In the genomic region with DNA sequence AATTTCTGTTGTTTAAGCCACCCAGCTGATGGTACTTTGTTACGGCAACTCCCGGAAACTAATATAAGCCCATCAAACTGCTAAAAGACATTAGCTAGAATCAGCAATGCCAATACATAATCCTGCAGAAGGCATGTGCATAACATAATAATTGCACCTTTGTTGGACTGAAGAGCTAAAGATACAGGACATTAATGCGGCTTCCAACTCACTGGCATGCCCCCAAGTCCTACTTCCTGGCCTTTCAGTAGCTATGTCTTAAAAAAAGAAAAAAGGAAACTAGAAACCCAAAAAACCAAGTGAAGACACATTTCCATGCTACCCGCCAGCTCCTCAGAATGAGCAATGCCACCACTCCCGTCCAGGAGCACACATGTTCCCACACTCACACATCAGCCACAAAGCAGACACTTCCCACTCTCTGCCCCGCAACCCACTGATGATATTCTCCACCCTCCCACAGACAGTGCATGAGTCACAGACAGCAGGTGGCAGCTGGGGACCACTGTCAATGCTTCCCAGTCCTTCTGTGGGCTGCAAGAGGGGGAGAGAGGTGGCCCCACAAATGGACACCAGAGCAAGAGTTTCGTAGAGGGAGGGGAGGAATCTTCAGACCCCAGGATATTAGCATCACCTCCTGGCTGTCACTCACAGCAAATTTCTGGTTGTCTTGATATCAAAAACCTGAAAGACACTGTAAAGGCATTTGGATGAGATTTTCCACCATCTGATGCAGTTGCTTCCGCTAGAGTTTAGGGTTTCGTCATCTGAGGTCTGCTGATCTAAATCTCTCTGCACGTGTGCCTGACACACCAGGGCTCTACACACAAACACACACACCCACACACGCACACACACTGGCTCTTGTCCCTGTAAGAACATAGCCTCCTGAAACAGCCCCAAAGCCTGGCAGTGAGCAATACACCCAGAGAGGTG, we compare ENCODE assay signal across 8 cellular contexts. TPM values are rescaled to one million over a fixed set of nuclear protein-coding genes. Genes with fewer than 3 reads are reported as not detected.
DNase-seq lines count a peak whose midpoint lies in the region; ATAC-seq and TF ChIP-seq lines count a peak whose summit lies in the region.

No MANE protein-coding gene starts in this region.

- peaks cover 14% of the 10 kb centered on the region for H3K4me1 Mint-ChIP-seq in chondrocyte (ENCODE audit: low read depth)

- no peak overlapping the region for H3K4me3 Mint-ChIP-seq in chondrocyte (ENCODE audit: unreplicated experiment)

- peak; percentile 55 for ATAC-seq in HG03432 (IDR thresholded peaks at IDR 0.05; ENCODE audit: unreplicated experiment)
- no peak for ATAC-seq in HG03571 (IDR thresholded peaks at IDR 0.05; ENCODE audit: unreplicated experiment)

- H3K27ac Mint-ChIP-seq in chondrocyte (ENCODE audit: unreplicated experiment), result peak overlapping the region; percentile 68

- DNase-seq in activated CD4-positive, alpha-beta T cell treated with anti-CD3 and anti-CD28 coated beads for 1 hour, result peak; percentile 66
- DNase-seq in chondrocyte (ENCODE audit: low spot score) (no peak), midbrain (lab: John Stamatoyannopoulos, UW) (peak; percentile 66), T1000 (lab: John Stamatoyannopoulos, UW) (no peak)
- DNase-seq in stimulated activated CD8-positive, alpha-beta memory T cell treated with anti-CD3 and anti-CD28 coated beads, Interleukin-7, amount 100 ng/mL, for 1 hour (ENCODE audit: low read depth in 2 of 2), result peak; percentile 39 to 48

- no peaks in the 10 kb centered on the region for H3K27me3 Mint-ChIP-seq in chondrocyte (ENCODE audit: low read depth)

- no peaks in the 10 kb centered on the region for H3K9me3 Mint-ChIP-seq in chondrocyte (ENCODE audit: low read depth)

- TF ChIP-seq CTCF in GM12872 (IDR thresholded peaks at IDR 0.05; ENCODE audit: insufficient read depth, low read depth, low read length) (peak; percentile 35; the same call in 2 of the 3 replicates), chondrocyte (IDR thresholded peaks at IDR 0.05) (peak; percentile 19)

- H3K36me3 Mint-ChIP-seq in chondrocyte (ENCODE audit: low read depth), result no peaks in the 10 kb centered on the region

RNA-seq across cellular contexts. Expression of gene GFOD1, which starts 32.8 kb away (rescaled TPM):
- total RNA-seq in chondrocyte, result 2.0 to 3.1 TPM (median 2.1 TPM) in 3 replicates

Comparison
In these comparisons a context has a peak if more than half of its experiments do, and no peak if none do; other contexts are left out.
1. DNase-seq: peak in activated CD4-positive, alpha-beta T cell treated with anti-CD3 and anti-CD28 coated beads for 1 hour (single experiment), midbrain (single experiment) and stimulated activated CD8-positive, alpha-beta memory T cell treated with anti-CD3 and anti-CD28 coated beads, Interleukin-7, amount 100 ng/mL, for 1 hour (2 of 2); none in chondrocyte (single experiment) and T1000 (single experiment).